ENCODE assay signal across 11 cellular contexts in the genomic region with DNA sequence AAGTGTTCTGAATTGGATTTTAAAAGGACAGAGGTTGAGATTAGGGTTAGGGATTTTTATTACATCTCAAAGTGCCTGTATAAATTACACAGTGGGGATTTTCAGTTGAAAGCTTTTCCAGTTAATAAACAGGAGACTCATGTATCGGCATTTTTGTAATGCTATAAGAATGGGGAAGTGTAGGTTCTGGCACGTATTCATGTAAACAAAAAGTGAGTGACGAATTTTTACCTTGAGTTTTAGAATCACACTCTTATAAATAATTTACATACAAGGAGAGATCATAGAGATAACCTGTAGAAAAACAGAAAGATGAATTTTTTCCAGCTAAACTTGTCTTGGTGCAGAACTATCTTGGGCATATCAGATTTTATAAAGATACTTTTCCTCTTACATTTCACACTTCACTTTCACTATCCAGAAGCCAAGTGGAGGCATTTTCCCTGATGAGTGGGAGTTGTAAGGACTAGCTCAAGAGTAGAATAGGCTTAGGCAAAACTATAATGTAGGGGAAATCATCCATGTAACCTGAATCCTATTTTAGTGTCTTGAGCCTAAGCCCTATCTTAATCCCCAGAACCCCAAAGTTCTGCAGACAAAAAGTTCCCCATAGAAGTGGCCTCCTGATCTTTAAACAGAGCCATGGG. TPM values are rescaled to one million over a fixed set of nuclear protein-coding genes. Genes with fewer than 3 reads are reported as not detected.
DNase-seq lines count a peak whose midpoint lies in the region; ATAC-seq and TF ChIP-seq lines count a peak whose summit lies in the region.
"Had no signal": no experiment of that assay in that cellular context is flagged by ENCODE, and none has a peak within 500 bp of the region (broad histone marks: within the 10 kb centered on the region; RNA-seq: fewer than 3 reads in every experiment).

No MANE protein-coding gene starts in this region.

- no peak overlapping the region for H3K4me3 ChIP-seq in RWPE2 (ENCODE audit: severe bottlenecking)
- no peak overlapping the region for H3K4me3 ChIP-seq in coronary artery

- peaks cover 96% of the 10 kb centered on the region for H3K36me3 Mint-ChIP-seq in activated CD4-positive, alpha-beta T cell treated with anti-CD3 and anti-CD28 coated beads for 36 hours (ENCODE audit: low read depth)
- peaks cover 46% of the 10 kb centered on the region for H3K36me3 Mint-ChIP-seq in stimulated activated memory B cell treated with anti-CD40 and anti-IgM and Interleukin-4, amounts not matched to agents 10 μg/mL and 1 μg/mL and 100 μg/mL, for 72 hours

- peak overlapping the region; percentile 93 for H3K27ac Mint-ChIP-seq in activated CD4-positive, alpha-beta T cell treated with anti-CD3 and anti-CD28 coated beads for 36 hours
- H3K27ac Mint-ChIP-seq in stimulated activated memory B cell treated with anti-CD40 and anti-IgM and Interleukin-4, amounts not matched to agents 10 μg/mL and 1 μg/mL and 100 μg/mL, for 72 hours = peak overlapping the region; percentile 91

- H3K36me3 ChIP-seq in RWPE2 (ENCODE audit: low read depth) = no peaks in the 10 kb centered on the region

- TF ChIP-seq CTCF in RWPE2 (IDR thresholded peaks at IDR 0.05; ENCODE audit: poor library complexity, severe bottlenecking) (no peak), GM10248 (IDR thresholded peaks at IDR 0.05; ENCODE audit: control extremely low read depth, extremely low read depth, low read depth, missing control alignments) (no peak), coronary artery (IDR thresholded peaks at IDR 0.05) (no peak)

- H3K27me3 Mint-ChIP-seq in activated CD4-positive, alpha-beta T cell treated with anti-CD3 and anti-CD28 coated beads for 36 hours = no peaks in the 10 kb centered on the region
- no peaks in the 10 kb centered on the region for H3K27me3 Mint-ChIP-seq in stimulated activated memory B cell treated with anti-CD40 and anti-IgM and Interleukin-4, amounts not matched to agents 10 μg/mL and 1 μg/mL and 100 μg/mL, for 72 hours

- CTCF ChIA-PET in activated CD4-positive, alpha-beta T cell treated with anti-CD3 and anti-CD28 coated beads for 36 hours (lab: Charles Lee) = interaction anchor here (0.6 to 1.2 kb wide), 6 partner anchors 9 to 716 kb away, joined by 3 to 5 read pairs (median 3); no protein-coding TSS in a partner anchor
- CTCF ChIA-PET in GM10248 (lab: Yijun Ruan, JAX) = interaction anchor here (0.9 to 3.2 kb wide), 4 partner anchors 8 to 27 kb away, joined by 3 to 11 read pairs (median 8); no protein-coding TSS in a partner anchor

- POLR2A ChIA-PET in activated CD4-positive, alpha-beta T cell treated with anti-CD3 and anti-CD28 coated beads for 36 hours (lab: Charles Lee) = interaction anchor here (1.6 kb wide), 1 partner anchor 40 kb away, joined by 4 read pairs; no protein-coding TSS in a partner anchor
- POLR2A ChIA-PET in GM10248 (lab: Yijun Ruan, JAX) = no interaction called here

- H3K27me3 ChIP-seq in RWPE2 (ENCODE audit: insufficient read depth, poor library complexity, severe bottlenecking) = no peaks in the 10 kb centered on the region

- H3K9me3 Mint-ChIP-seq in activated CD4-positive, alpha-beta T cell treated with anti-CD3 and anti-CD28 coated beads for 36 hours (ENCODE audit: low read depth) = peaks cover 12% of the 10 kb centered on the region
- peaks cover 9% of the 10 kb centered on the region for H3K9me3 Mint-ChIP-seq in stimulated activated memory B cell treated with anti-CD40 and anti-IgM and Interleukin-4, amounts not matched to agents 10 μg/mL and 1 μg/mL and 100 μg/mL, for 72 hours

- DNase-seq in activated CD4-positive, alpha-beta T cell treated with anti-CD3 and anti-CD28 coated beads for 36 hours = no peak
- DNase-seq in activated CD4-positive, alpha-beta T cell treated with anti-CD3 and anti-CD28 coated beads for 1 hour = no peak
- no peak for DNase-seq in RWPE2 (ENCODE audit: low spot score)
- no peak for DNase-seq in GM10248 (ENCODE audit: extremely low spot score)
- no peak for DNase-seq in posterior vena cava (ENCODE audit: low spot score)
- no peak for DNase-seq in coronary artery (ENCODE audit: low spot score)
- DNase-seq: hypothalamus, NCI-H1436 treated with DMSO at 0.1 percent for 48 hours had no signal

- peaks cover 95% of the 10 kb centered on the region for H3K4me1 Mint-ChIP-seq in activated CD4-positive, alpha-beta T cell treated with anti-CD3 and anti-CD28 coated beads for 36 hours
- peaks cover 93% of the 10 kb centered on the region for H3K4me1 Mint-ChIP-seq in stimulated activated memory B cell treated with anti-CD40 and anti-IgM and Interleukin-4, amounts not matched to agents 10 μg/mL and 1 μg/mL and 100 μg/mL, for 72 hours

- H3K4me3 Mint-ChIP-seq in activated CD4-positive, alpha-beta T cell treated with anti-CD3 and anti-CD28 coated beads for 36 hours = peak overlapping the region; percentile 48
- peak overlapping the region; percentile 74 for H3K4me3 Mint-ChIP-seq in stimulated activated memory B cell treated with anti-CD40 and anti-IgM and Interleukin-4, amounts not matched to agents 10 μg/mL and 1 μg/mL and 100 μg/mL, for 72 hours

- peak overlapping the region; percentile 87 for H3K27ac ChIP-seq in RWPE2 (ENCODE audit: poor library complexity, severe bottlenecking)
- no peak overlapping the region for H3K27ac ChIP-seq in coronary artery
- H3K27ac ChIP-seq: C4-2B had no signal

- no peak for ATAC-seq in activated CD4-positive, alpha-beta T cell treated with anti-CD3 and anti-CD28 coated beads for 36 hours
- ATAC-seq in RWPE2 (ENCODE audit: low read depth) (peak; percentile 54), esophagus mucosa (peak; percentile 31)
- no peak for ATAC-seq in stimulated activated memory B cell treated with anti-CD40 and anti-IgM and Interleukin-4, amounts not matched to agents 10 μg/mL and 1 μg/mL and 100 μg/mL, for 72 hours

- H3K4me1 ChIP-seq in RWPE2 (ENCODE audit: insufficient read depth, poor library complexity, severe bottlenecking) = peaks cover 31% of the 10 kb centered on the region

- intact Hi-C loops in activated CD4-positive, alpha-beta T cell treated with anti-CD3 and anti-CD28 coated beads for 36 hours (cut with DNase I, micrococcal nuclease) = loop anchor here (5.0 to 10.0 kb wide), 3 partner anchors 69 to 608 kb away; partner anchors contain the start of gene BBX (in 1 of the 2)
- intact Hi-C loops in posterior vena cava (cut with DNase I) = no loop called here

- no peaks in the 10 kb centered on the region for H3K9me3 ChIP-seq in RWPE2 (ENCODE audit: severe bottlenecking)

RNA-seq across cellular contexts. Expression of gene CD47, which starts 42.0 kb away (rescaled TPM):
- total RNA-seq in activated CD4-positive, alpha-beta T cell treated with anti-CD3 and anti-CD28 coated beads for 36 hours = 100 to 1,000 TPM in 1 of 2 experiments, 10 to 100 TPM in 1; 58.6 to 104 TPM
- total RNA-seq in esophagus mucosa (95.3 TPM), posterior vena cava (10 to 100 TPM; 72.4 to 74.0 TPM)

Comparison
In these comparisons a context has a peak if more than half of its experiments do, and no peak if none do; other contexts are left out.
1. ATAC-seq: peak in RWPE2 (single experiment) and esophagus mucosa (single experiment); none in activated CD4-positive, alpha-beta T cell treated with anti-CD3 and anti-CD28 coated beads for 36 hours (single experiment) and stimulated activated memory B cell treated with anti-CD40 and anti-IgM and Interleukin-4, amounts not matched to agents 10 μg/mL and 1 μg/mL and 100 μg/mL, for 72 hours (single experiment).
2. intact Hi-C loops: an anchor here in activated CD4-positive, alpha-beta T cell treated with anti-CD3 and anti-CD28 coated beads for 36 hours (5.0 to 10.0 kb wide); none called in posterior vena cava.